In genomic region chr14:68820536-68820935, GRCh38 we compare ENCODE assay signal across 13 cellular contexts. TPM values are rescaled to one million over a fixed set of nuclear protein-coding genes. Genes with fewer than 3 reads are reported as not detected.
A peak's percentile ranks its signal among the peaks of the same experiment; 100 is the strongest.
DNase-seq lines count a peak whose midpoint lies in the region; ATAC-seq, FAIRE-seq and TF ChIP-seq lines count a peak whose summit lies in the region.
"Had no signal": no experiment of that assay in that cellular context is flagged by ENCODE, and none has a peak within 500 bp of the region (broad histone marks: within the 10 kb centered on the region; RNA-seq: fewer than 3 reads in every experiment).

No MANE protein-coding gene starts in this region.

- H3K27me3 Mint-ChIP-seq in GM23338 (ENCODE audit: insufficient read depth, low read depth, poor library complexity) (peaks cover 13% of the 10 kb centered on the region), naive B cell (no peaks in the 10 kb centered on the region), Calu3 (ENCODE audit: unreplicated experiment) (no peaks in the 10 kb centered on the region)
- H3K27me3 Mint-ChIP-seq in activated T-helper 2 cell treated with anti-CD3 and anti-CD28 coated beads, Interferon-gamma antibody, Interleukin-2, Interleukin-4, amounts not matched to agents 10 μg/mL and 5 μg/mL and 100 μg/mL, durations not matched to agents 14 hours and 24 hours and 36 hours (ENCODE audit: low read depth), result no peaks in the 10 kb centered on the region

- H3K27me3 ChIP-seq in BLaER1 (no peaks in the 10 kb centered on the region), GM23338 (ENCODE audit: insufficient read depth) (peaks cover under 1% of the 10 kb centered on the region; the same call in 1 of the 2 replicates), small intestine (ENCODE audit: control insufficient read depth in 2 of 2, insufficient read depth in 2 of 2, low read length in 2 of 2) (no peaks in the 10 kb centered on the region)
- H3K27me3 ChIP-seq: adrenal gland, gastroesophageal sphincter, sigmoid colon had no signal

- H4K20me1 ChIP-seq in BLaER1 (no peaks in the 10 kb centered on the region), GM23338 (replicated peaks; ENCODE audit: insufficient read depth) (no peaks in the 10 kb centered on the region)

- H3K27ac Mint-ChIP-seq in GM23338 (no peak overlapping the region), naive B cell (peak overlapping the region in 4 of 6 donors; percentile 57 to 93 (median 84)), Calu3 (ENCODE audit: unreplicated experiment) (no peak overlapping the region)
- H3K27ac Mint-ChIP-seq in activated T-helper 2 cell treated with anti-CD3 and anti-CD28 coated beads, Interferon-gamma antibody, Interleukin-2, Interleukin-4, amounts not matched to agents 10 μg/mL and 5 μg/mL and 100 μg/mL, durations not matched to agents 14 hours and 24 hours and 36 hours, result peak overlapping the region; percentile 58

- no peak for ATAC-seq in GM23338
- ATAC-seq in naive B cell (ENCODE audit: low read depth in 2 of 2), result no peak
- no peak for ATAC-seq in GM19324 (IDR thresholded peaks at IDR 0.05; ENCODE audit: low FRiP score, unreplicated experiment)
- ATAC-seq: gastroesophageal sphincter had no signal

- FAIRE-seq in small intestine (lab: Jason Lieb, UNC), result no peak

- H3K9me3 ChIP-seq in BLaER1, result no peaks in the 10 kb centered on the region
- H3K9me3 ChIP-seq in small intestine (ENCODE audit: control insufficient read depth, low read depth), result no peaks in the 10 kb centered on the region
- H3K9me3 ChIP-seq: adrenal gland, gastroesophageal sphincter, sigmoid colon had no signal

- H2AFZ ChIP-seq in GM23338, result no peak overlapping the region

- no peak for DNase-seq in GM23338 (ENCODE audit: low spot score)
- no peak for DNase-seq in activated T-helper 2 cell treated with anti-CD3 and anti-CD28 coated beads, Interferon-gamma antibody, Interleukin-2, Interleukin-4, amounts not matched to agents 10 μg/mL and 5 μg/mL and 100 μg/mL, durations not matched to agents 14 hours and 24 hours and 36 hours (ENCODE audit: low spot score)
- no peak for DNase-seq in naive B cell
- no peak for DNase-seq in small intestine
- no peak for DNase-seq in Calu3
- no peak for DNase-seq in NCI-H2227 treated with DMSO at 0.1 percent for 48 hours (lab: John Stamatoyannopoulos, UW)
- DNase-seq: dermis blood vessel endothelial cell, NCI-H446 treated with DMSO at 0.1 percent for 48 hours, sigmoid colon had no signal

- H3K9me3 Mint-ChIP-seq in GM23338 (no peaks in the 10 kb centered on the region), naive B cell (no peaks in the 10 kb centered on the region), Calu3 (ENCODE audit: low read depth, unreplicated experiment) (no peaks in the 10 kb centered on the region)
- H3K9me3 Mint-ChIP-seq in activated T-helper 2 cell treated with anti-CD3 and anti-CD28 coated beads, Interferon-gamma antibody, Interleukin-2, Interleukin-4, amounts not matched to agents 10 μg/mL and 5 μg/mL and 100 μg/mL, durations not matched to agents 14 hours and 24 hours and 36 hours, result no peaks in the 10 kb centered on the region

- peak overlapping the region; percentile 74 for H3K27ac ChIP-seq in BLaER1
- no peak overlapping the region for H3K27ac ChIP-seq in GM23338 (ENCODE audit: low read depth)
- peak overlapping the region in 1 of 2 donors; percentile 44 for H3K27ac ChIP-seq in small intestine (ENCODE audit: low read depth in 1 of 2, low read length in 1 of 2)
- H3K27ac ChIP-seq: adrenal gland had no signal

- CTCF ChIA-PET in Calu3 (lab: Charles Lee), result interaction anchor here (1.1 kb wide), 1 partner anchor 876 kb away, joined by 3 read pairs; no protein-coding TSS in a partner anchor

- no peaks in the 10 kb centered on the region for H3K36me3 Mint-ChIP-seq in GM23338 (ENCODE audit: low read depth)
- no peaks in the 10 kb centered on the region for H3K36me3 Mint-ChIP-seq in activated T-helper 2 cell treated with anti-CD3 and anti-CD28 coated beads, Interferon-gamma antibody, Interleukin-2, Interleukin-4, amounts not matched to agents 10 μg/mL and 5 μg/mL and 100 μg/mL, durations not matched to agents 14 hours and 24 hours and 36 hours (ENCODE audit: low read depth)
- no peaks in the 10 kb centered on the region for H3K36me3 Mint-ChIP-seq in naive B cell
- peaks cover 24% of the 10 kb centered on the region for H3K36me3 Mint-ChIP-seq in Calu3 (ENCODE audit: insufficient read depth, unreplicated experiment)

- no peaks in the 10 kb centered on the region; the same call in 1 of the 2 replicates for H3K9me2 ChIP-seq in GM23338 (ENCODE audit: insufficient read depth)

- no TSS peak for BruUV-seq in Calu3 (replicated peaks; lab: Mats Ljungman, UMichigan)

- H3K4me1 Mint-ChIP-seq in GM23338 (peaks cover 40% of the 10 kb centered on the region), naive B cell (peaks cover 45 to 79% (median 49%) of the 10 kb centered on the region in 3 donors), Calu3 (ENCODE audit: low read depth, unreplicated experiment) (peaks cover 19% of the 10 kb centered on the region)
- H3K4me1 Mint-ChIP-seq in activated T-helper 2 cell treated with anti-CD3 and anti-CD28 coated beads, Interferon-gamma antibody, Interleukin-2, Interleukin-4, amounts not matched to agents 10 μg/mL and 5 μg/mL and 100 μg/mL, durations not matched to agents 14 hours and 24 hours and 36 hours (ENCODE audit: low read depth), result peaks cover 48% of the 10 kb centered on the region

- peaks cover 68% of the 10 kb centered on the region for H3K4me1 ChIP-seq in BLaER1
- H3K4me1 ChIP-seq in GM23338 (ENCODE audit: insufficient read depth), result peaks cover 20% of the 10 kb centered on the region
- H3K4me1 ChIP-seq in small intestine (ENCODE audit: control insufficient read depth in 2 of 2, insufficient read depth in 1 of 2, low read depth in 1 of 2, low read length in 1 of 2), result peaks cover 3 to 4% of the 10 kb centered on the region in 2 donors

- intact Hi-C loops in activated T-helper 2 cell treated with anti-CD3 and anti-CD28 coated beads, Interferon-gamma antibody, Interleukin-2, Interleukin-4, amounts not matched to agents 10 μg/mL and 5 μg/mL and 100 μg/mL, durations not matched to agents 14 hours and 24 hours and 36 hours (cut with micrococcal nuclease), result no loop called here
- intact Hi-C loops in Calu3 (cut with micrococcal nuclease; ENCODE audit: unreplicated experiment), result loop anchor here (5.0 kb wide), 1 partner anchor 888 kb away; no protein-coding TSS in a partner anchor

- no peak overlapping the region for H3K4me3 Mint-ChIP-seq in GM23338
- H3K4me3 Mint-ChIP-seq in activated T-helper 2 cell treated with anti-CD3 and anti-CD28 coated beads, Interferon-gamma antibody, Interleukin-2, Interleukin-4, amounts not matched to agents 10 μg/mL and 5 μg/mL and 100 μg/mL, durations not matched to agents 14 hours and 24 hours and 36 hours (ENCODE audit: low read depth), result peak overlapping the region; percentile 27
- H3K4me3 Mint-ChIP-seq in naive B cell, result peak overlapping the region in 1 of 8 donors; percentile 54
- H3K4me3 Mint-ChIP-seq in Calu3 (ENCODE audit: low read depth, unreplicated experiment), result no peak overlapping the region

- H3K36me3 ChIP-seq in BLaER1 (no peaks in the 10 kb centered on the region), GM23338 (ENCODE audit: insufficient read depth) (no peaks in the 10 kb centered on the region; the same call in 1 of the 2 replicates), small intestine (ENCODE audit: control insufficient read depth in 2 of 2, insufficient read depth in 2 of 2, low read length in 2 of 2) (no peaks in the 10 kb centered on the region)
- H3K36me3 ChIP-seq: adrenal gland, gastroesophageal sphincter, sigmoid colon had no signal

- no peak overlapping the region for H3K9ac ChIP-seq in BLaER1

- peaks cover 4% of the 10 kb centered on the region; the same call in 1 of the 2 replicates for H3K79me2 ChIP-seq in GM23338 (replicated peaks; ENCODE audit: insufficient read depth)

- no peak overlapping the region for H3K4me3 ChIP-seq in BLaER1
- no peak overlapping the region for H3K4me3 ChIP-seq in GM23338
- no peak overlapping the region for H3K4me3 ChIP-seq in small intestine (ENCODE audit: low read depth in 1 of 2, low read length in 2 of 2)
- H3K4me3 ChIP-seq: adrenal gland, gastroesophageal sphincter, sigmoid colon had no signal

- TF ChIP-seq CTCF in GM23338 (conservative IDR thresholded peaks at IDR 0.05; ENCODE audit: low read depth in 2 of 2) (no peak), Calu3 (IDR thresholded peaks at IDR 0.05; ENCODE audit: unreplicated experiment) (no peak)

- H3F3A ChIP-seq in GM23338 (replicated peaks; ENCODE audit: low read depth), result 0 out of 2 replicates have a peak, but pooled peaks cover 11% of the 10 kb centered on the region

- WGBS in small intestine, 3 donors, result 74 to 88% (median 77%) methylated on average over 4 of the region's 4 CpGs

- peak overlapping the region; percentile 80 for H3K4me2 ChIP-seq in BLaER1
- 0 out of 2 replicates have a peak overlapping the region, but pooled peaks have one; percentile 32 for H3K4me2 ChIP-seq in GM23338

TF ChIP-seq in GM23338, 12 proteins besides CTCF, POLR2A, EP300 and RAD21 (continues in another document):
- TF ChIP-seq EZH2phosphoT487 (IDR thresholded peaks at IDR 0.05; ENCODE audit: unreplicated experiment) (no peak), STAT1 (IDR thresholded peaks at IDR 0.05; ENCODE audit: unreplicated experiment) (no peak), POLR2AphosphoS5 (IDR thresholded peaks at IDR 0.05; ENCODE audit: low read depth) (no peak), NANOG (IDR thresholded peaks at IDR 0.05; ENCODE audit: borderline replicate concordance) (no peak), ETS1 (IDR thresholded peaks at IDR 0.05) (no peak), EZH2 (IDR thresholded peaks at IDR 0.05; ENCODE audit: low read depth, unreplicated experiment) (no peak), JUNB (IDR thresholded peaks at IDR 0.05; ENCODE audit: unreplicated experiment) (no peak), CREB1 (CRISPR knock-in tag; IDR thresholded peaks at IDR 0.05; ENCODE audit: low read depth) (no peak)

RNA-seq across cellular contexts. Expression of gene ZFP36L1, which starts 27.7 kb away (rescaled TPM):
- 108 and 148 TPM in 2 replicates for total RNA-seq in GM23338 (2014; rRNA removed; shearing (Covaris generic))
- polyA plus RNA-seq in GM23338 (2016; fragmentation: Nextera tagmentation; extraction: Ambion mirVana), result 359 and 382 TPM in 2 replicates
- total RNA-seq in activated T-helper 2 cell treated with anti-CD3 and anti-CD28 coated beads, Interferon-gamma antibody, Interleukin-2, Interleukin-4, amounts not matched to agents 10 μg/mL and 5 μg/mL and 100 μg/mL, durations not matched to agents 14 hours and 24 hours and 36 hours, result 70.0 and 73.4 TPM in 2 replicates
- 100 to 1,000 TPM in 5 of 6 donors, 10 to 100 TPM in 1; 99.2 to 447 (median 302) TPM for polyA plus RNA-seq in naive B cell (ENCODE audit: low read depth in 6 of 6)
- 10 to 100 TPM; 27.6 to 70.7 (median 33.1) TPM for polyA plus RNA-seq in small intestine
- total RNA-seq in Calu3 (2022), result 208 and 240 TPM in 2 replicates

Comparison
In these comparisons a context has a peak if more than half of its experiments do, and no peak if none do; other contexts are left out.
1. H3K27ac Mint-ChIP-seq: peak in activated T-helper 2 cell treated with anti-CD3 and anti-CD28 coated beads, Interferon-gamma antibody, Interleukin-2, Interleukin-4, amounts not matched to agents 10 μg/mL and 5 μg/mL and 100 μg/mL, durations not matched to agents 14 hours and 24 hours and 36 hours (single experiment) and naive B cell (4 of 6); none in GM23338 (single experiment) and Calu3 (single experiment).